ENCODE assay signal across 20 cellular contexts in genomic region chr9:81193362-81194339, GRCh38.
"Had no signal": no experiment of that assay in that cellular context is flagged by ENCODE, and none has a peak within 500 bp of the region (broad histone marks: within the 10 kb centered on the region; RNA-seq: fewer than 3 reads in every experiment).

No MANE protein-coding gene starts in this region.

- H3K27me3 Mint-ChIP-seq: activated naive CD4-positive, alpha-beta T cell treated with anti-CD3 and anti-CD28 coated beads, Interleukin-2, amount 10 ng/mL, durations not matched to agents 7 days and 5 days; central memory CD8-positive, alpha-beta T cell; natural killer cell treated with Interleukin-12 subunit alpha and Interleukin-12 subunit beta and Interleukin-15 and Interleukin-18, amount 100 ng/mL, for 72 hours; stimulated activated naive CD8-positive, alpha-beta T cell treated with anti-CD3 and anti-CD28 coated beads, Interleukin-15, amount 100 ng/mL, for 72 hours had no signal

- H3K27me3 ChIP-seq: gastrocnemius medialis, heart right ventricle, testis, upper lobe of right lung had no signal

- H3K4me3 ChIP-seq: gastrocnemius medialis, heart right ventricle, left ventricle myocardium inferior, psoas muscle, testis, upper lobe of right lung had no signal

- H3K4me3 Mint-ChIP-seq: activated naive CD4-positive, alpha-beta T cell treated with anti-CD3 and anti-CD28 coated beads, Interleukin-2, amount 10 ng/mL, durations not matched to agents 7 days and 5 days; central memory CD8-positive, alpha-beta T cell; memory B cell; natural killer cell treated with Interleukin-12 subunit alpha and Interleukin-12 subunit beta and Interleukin-15 and Interleukin-18, amount 100 ng/mL, for 72 hours; stimulated activated naive CD8-positive, alpha-beta T cell treated with anti-CD3 and anti-CD28 coated beads, Interleukin-15, amount 100 ng/mL, for 72 hours; WTC11 had no signal

- ATAC-seq: gastrocnemius medialis; heart right ventricle; natural killer cell treated with Interleukin-12 subunit alpha and Interleukin-12 subunit beta and Interleukin-15 and Interleukin-18, amount 100 ng/mL, for 72 hours; psoas muscle; sciatic nerve; stimulated activated naive CD8-positive, alpha-beta T cell treated with anti-CD3 and anti-CD28 coated beads, Interleukin-15, amount 100 ng/mL, for 72 hours; upper lobe of right lung; WTC11 had no signal

- H3K27ac Mint-ChIP-seq: activated naive CD4-positive, alpha-beta T cell treated with anti-CD3 and anti-CD28 coated beads, Interleukin-2, amount 10 ng/mL, durations not matched to agents 7 days and 5 days; activated T-helper 2 cell treated with anti-CD3 and anti-CD28 coated beads, Interferon-gamma antibody, Interleukin-2, Interleukin-4, amounts not matched to agents 10 μg/mL and 5 μg/mL and 100 μg/mL, durations not matched to agents 14 hours and 24 hours and 36 hours; memory B cell; natural killer cell treated with Interleukin-12 subunit alpha and Interleukin-12 subunit beta and Interleukin-15 and Interleukin-18, amount 100 ng/mL, for 72 hours; stimulated activated naive CD8-positive, alpha-beta T cell treated with anti-CD3 and anti-CD28 coated beads, Interleukin-15, amount 100 ng/mL, for 72 hours; WTC11 had no signal

- DNase-seq: activated CD4-positive, alpha-beta T cell treated with anti-CD3 and anti-CD28 coated beads for 48 hours; activated naive CD4-positive, alpha-beta T cell treated with anti-CD3 and anti-CD28 coated beads, Interleukin-2, amount 10 ng/mL, durations not matched to agents 7 days and 5 days; cortex of kidney; effector CD8-positive, alpha-beta T cell; gastrocnemius medialis; heart right ventricle; islet precursor cell; left ventricle myocardium inferior; psoas muscle; stimulated activated CD4-positive, alpha-beta T cell treated with anti-CD3 and anti-CD28 coated beads, Interleukin-4, amount 100 ng/mL, for 1 hour; stimulated activated CD8-positive, alpha-beta memory T cell treated with anti-CD3 and anti-CD28 coated beads, Interleukin-4, amount 100 ng/mL, for 48 hours; stimulated activated naive CD8-positive, alpha-beta T cell treated with anti-CD3 and anti-CD28 coated beads, Interleukin-15, amount 100 ng/mL, for 72 hours; testis; upper lobe of right lung had no signal

- H3K27ac ChIP-seq: gastrocnemius medialis, heart right ventricle, left ventricle myocardium inferior, psoas muscle, testis, upper lobe of right lung had no signal

- H3K36me3 ChIP-seq: gastrocnemius medialis, heart right ventricle, left ventricle myocardium inferior, upper lobe of right lung had no signal

- H3K4me1 Mint-ChIP-seq: activated naive CD4-positive, alpha-beta T cell treated with anti-CD3 and anti-CD28 coated beads, Interleukin-2, amount 10 ng/mL, durations not matched to agents 7 days and 5 days; central memory CD8-positive, alpha-beta T cell; memory B cell; stimulated activated naive CD8-positive, alpha-beta T cell treated with anti-CD3 and anti-CD28 coated beads, Interleukin-15, amount 100 ng/mL, for 72 hours; WTC11 had no signal

- H3K9me3 Mint-ChIP-seq: activated naive CD4-positive, alpha-beta T cell treated with anti-CD3 and anti-CD28 coated beads, Interleukin-2, amount 10 ng/mL, durations not matched to agents 7 days and 5 days; memory B cell had no signal

- H3K4me1 ChIP-seq: gastrocnemius medialis, heart right ventricle, left ventricle myocardium inferior, psoas muscle, testis, upper lobe of right lung had no signal

- H3K9me3 ChIP-seq: gastrocnemius medialis, psoas muscle, testis, upper lobe of right lung had no signal

- H3K36me3 Mint-ChIP-seq: activated naive CD4-positive, alpha-beta T cell treated with anti-CD3 and anti-CD28 coated beads, Interleukin-2, amount 10 ng/mL, durations not matched to agents 7 days and 5 days; memory B cell; WTC11 had no signal
